8 cellular contexts compared by ENCODE assay signal in the genomic region with DNA sequence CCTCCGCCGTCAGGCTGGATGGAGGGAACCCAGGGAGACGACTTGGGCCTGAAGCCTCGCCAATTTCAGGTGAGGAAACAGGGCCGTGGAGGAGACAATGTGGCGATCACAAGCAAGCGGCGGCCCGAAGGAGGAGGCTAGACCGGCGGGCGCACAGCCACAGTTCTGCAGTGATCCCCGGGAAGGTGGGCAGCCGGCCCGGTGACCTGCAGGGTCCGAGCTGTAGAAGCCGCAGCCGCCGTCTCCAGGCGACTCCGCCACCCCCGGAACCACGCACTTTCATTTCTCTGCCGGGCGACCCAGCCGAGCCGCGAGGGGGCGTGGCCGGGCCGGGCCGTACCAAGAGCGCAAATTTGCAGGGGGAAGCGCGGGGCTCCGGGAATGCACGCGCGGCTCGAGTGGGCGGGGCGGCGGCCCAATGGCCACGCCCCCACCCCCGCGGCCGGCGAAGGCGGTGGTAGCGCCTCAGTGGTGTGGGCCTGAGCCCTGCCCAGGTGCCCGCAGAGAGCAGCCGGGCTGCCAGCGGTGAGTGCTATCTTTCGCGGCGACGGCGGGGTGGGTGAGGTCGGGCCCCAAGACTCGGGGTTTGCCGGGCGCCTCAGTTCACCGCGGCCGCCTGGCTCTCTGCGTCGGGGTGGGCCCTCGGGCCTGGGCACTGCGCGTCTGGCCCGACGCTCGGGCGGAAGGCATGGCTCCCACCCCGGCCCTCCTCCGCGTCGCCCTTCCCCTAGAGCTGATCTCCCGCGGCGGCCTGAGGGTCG.
DNase-seq lines count a peak whose midpoint lies in the region; ATAC-seq and TF ChIP-seq lines count a peak whose summit lies in the region.

A gene (plus strand): TSS at position 501 of the 761 bp plus-strand sequence. CDS start 38,847 bp downstream, outside the sequence.

- H3K4me3 ChIP-seq in AG09309 (ENCODE audit: control insufficient read depth, low read depth, low read length) = peak within 1 kb of the TSS; percentile 97

- TF ChIP-seq CTCF in AG09309 (IDR thresholded peaks at IDR 0.05; ENCODE audit: control insufficient read depth, insufficient read depth, low read depth, low read length, missing control alignments) = no peak

- ATAC-seq in GM19023 (IDR thresholded peaks at IDR 0.05; ENCODE audit: unreplicated experiment) (peak; percentile 93), HG03196 (IDR thresholded peaks at IDR 0.05; ENCODE audit: unreplicated experiment) (peak; percentile 86)

- DNase-seq in AG09309 (ENCODE audit: low read depth) = peak; percentile 76
- DNase-seq in NCI-H345 (lab: John Stamatoyannopoulos, UW) = peak; percentile 96
- peak; percentile 94 for DNase-seq in activated CD4-positive, CD25-positive, alpha-beta regulatory T cell treated with anti-CD3 and anti-CD28 coated beads, Interleukin-2, amount 50 U/mL, for 16 hours (ENCODE audit: low read depth, low spot score)
- peak; percentile 98 for DNase-seq in central memory CD4-positive, alpha-beta T cell
- peak; percentile 96 for DNase-seq in islet precursor cell
- peak; percentile 97 for DNase-seq in stimulated activated CD4-positive, alpha-beta T cell treated with anti-CD3 and anti-CD28 coated beads, Interleukin-12 subunit alpha, Interleukin-12 subunit beta, amount 100 ng/mL, for 4 hours

Comparison
In these comparisons a context has a peak if more than half of its experiments do, and no peak if none do; other contexts are left out.
1. Peak in every context shown above with its lines: DNase-seq, ATAC-seq and H3K4me3 ChIP-seq.